ENCODE assay signal across 22 cellular contexts in the genomic region with DNA sequence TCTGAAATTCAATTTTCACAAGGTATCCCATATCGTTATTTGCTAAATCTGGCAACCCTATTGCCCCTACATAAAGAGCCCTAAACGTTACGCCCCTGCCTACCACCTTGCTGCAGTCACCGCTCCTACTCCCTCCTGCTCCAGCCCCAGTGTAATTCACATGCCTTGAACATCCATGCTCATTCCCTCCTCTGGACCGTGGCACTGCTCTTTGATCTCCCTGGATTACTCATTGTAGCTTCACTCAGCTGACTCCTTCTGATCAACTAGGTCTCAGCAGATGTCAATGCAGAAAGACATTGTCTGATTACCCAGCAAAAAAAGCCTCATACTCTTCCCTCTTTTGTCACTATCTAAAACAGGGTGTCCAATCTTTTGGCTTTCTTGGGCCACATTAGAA.
"Had no signal": no experiment of that assay in that cellular context is flagged by ENCODE, and none has a peak within 500 bp of the region (broad histone marks: within the 10 kb centered on the region; RNA-seq: fewer than 3 reads in every experiment).

No MANE protein-coding gene starts in this region.

- H3K4me3 ChIP-seq: coronary artery, gastrocnemius medialis, left lung, neural progenitor cell, prostate gland, skin epidermis, suprapubic skin, vagina had no signal

- H3K27ac ChIP-seq: coronary artery, gastrocnemius medialis, left lung, neural progenitor cell, prostate gland, skin epidermis, suprapubic skin, vagina had no signal

- H2AFZ ChIP-seq: neural progenitor cell had no signal

- H3K27me3 ChIP-seq: neural progenitor cell, vagina had no signal

- ATAC-seq: gastrocnemius medialis; left lung; naive thymus-derived CD4-positive, alpha-beta T cell; stimulated activated naive CD8-positive, alpha-beta T cell treated with anti-CD3 and anti-CD28 coated beads, Interleukin-15, amount 100 ng/mL, for 72 hours had no signal

- DNase-seq: dermis blood vessel endothelial cell; effector memory CD4-positive, alpha-beta T cell; erythroblast; gastrocnemius medialis; head of caudate nucleus; left lung; mesenchymal stem cell; naive thymus-derived CD4-positive, alpha-beta T cell; nucleus accumbens; right cardiac atrium; stimulated activated CD4-positive, alpha-beta T cell treated with anti-CD3 and anti-CD28 coated beads, Interleukin-1b, Interleukin-23, amount 100 ng/mL, for 48 hours; stimulated activated CD4-positive, alpha-beta T cell treated with anti-CD3 and anti-CD28 coated beads, Interleukin-4, amount 100 ng/mL, for 1 hour; stimulated activated CD8-positive, alpha-beta memory T cell treated with anti-CD3 and anti-CD28 coated beads, Interleukin-4, amount 100 ng/mL, for 48 hours; stimulated activated naive CD4-positive, alpha-beta T cell; stimulated activated naive CD8-positive, alpha-beta T cell treated with anti-CD3 and anti-CD28 coated beads, Interleukin-15, amount 100 ng/mL, for 72 hours; trophoblast cell had no signal

- H3K4me1 ChIP-seq: gastrocnemius medialis, left lung, prostate gland, suprapubic skin, vagina had no signal

- H3K9me3 ChIP-seq: gastrocnemius medialis, left lung, prostate gland, suprapubic skin, vagina had no signal

- H3K4me2 ChIP-seq: neural progenitor cell had no signal

- H3K36me3 ChIP-seq: gastrocnemius medialis, left lung, neural progenitor cell, prostate gland, suprapubic skin, vagina had no signal

- H3K9ac ChIP-seq: neural progenitor cell had no signal
